In genomic region chrX:153474718-153475117, GRCh38 we compare ENCODE assay signal across 8 cellular contexts. TPM values are rescaled to one million over a fixed set of nuclear protein-coding genes. Genes with fewer than 3 reads are reported as not detected.
A peak's percentile ranks its signal among the peaks of the same experiment; 100 is the strongest.
DNase-seq lines count a peak whose midpoint lies in the region; ATAC-seq and TF ChIP-seq lines count a peak whose summit lies in the region.

No MANE protein-coding gene starts in this region.

- TF ChIP-seq POLR2A in transverse colon (IDR thresholded peaks at IDR 0.05), result no peak

- H3K27ac ChIP-seq in DND-41 (ENCODE audit: low read length) (no peak overlapping the region), coronary artery (peak overlapping the region; percentile 78 to 91), transverse colon (no peak overlapping the region)

- H3K4me3 Mint-ChIP-seq in WTC11 (no peak overlapping the region), neural crest cell (no peak overlapping the region)

- TF ChIP-seq CTCF in DND-41 (IDR thresholded peaks at IDR 0.05; ENCODE audit: borderline replicate concordance, extremely low read depth, low read length, poor library complexity, severe bottlenecking), result no peak
- no peak for TF ChIP-seq CTCF in WTC11 (IDR thresholded peaks at IDR 0.05)
- TF ChIP-seq CTCF in coronary artery (IDR thresholded peaks at IDR 0.05), result no peak
- TF ChIP-seq CTCF in neural crest cell (conservative IDR thresholded peaks at IDR 0.05), result no peak
- no peak for TF ChIP-seq CTCF in transverse colon (IDR thresholded peaks at IDR 0.05)

- H3K4me2 ChIP-seq in DND-41 (ENCODE audit: insufficient read depth, low read length), result no peak overlapping the region

- H4K20me1 ChIP-seq in DND-41 (ENCODE audit: insufficient read depth, low read length), result peaks cover 4% of the 10 kb centered on the region; the same call in 1 of the 2 replicates

- H3K4me3 ChIP-seq in DND-41 (ENCODE audit: low read depth in 1 of 2, low read length in 2 of 2) (no peak overlapping the region), coronary artery (peak overlapping the region; percentile 56), transverse colon (peak overlapping the region in 2 of 4 donors; percentile 23 to 36)

- H3K9me3 Mint-ChIP-seq in WTC11 (no peaks in the 10 kb centered on the region), neural crest cell (no peaks in the 10 kb centered on the region)

- peaks cover 6% of the 10 kb centered on the region for H3K79me2 ChIP-seq in DND-41 (ENCODE audit: insufficient read depth, low read length)

- DNase-seq in DND-41 (peak; percentile 50), WTC11 (ENCODE audit: low spot score) (peak; percentile 51), coronary artery (ENCODE audit: low spot score) (no peak), neural crest cell (ENCODE audit: low read depth, low spot score) (peak; percentile 13), transverse colon (peak; percentile 26), NCI-H510A treated with DMSO at 0.1 percent for 48 hours (lab: John Stamatoyannopoulos, UW) (no peak), 8988T (no peak)

- POLR2A ChIA-PET in WTC11 (lab: Charles Lee), result no interaction called here

- no peaks in the 10 kb centered on the region for H3K36me3 Mint-ChIP-seq in WTC11
- no peaks in the 10 kb centered on the region for H3K36me3 Mint-ChIP-seq in neural crest cell (ENCODE audit: low read depth)

- CTCF ChIA-PET in WTC11 (lab: Charles Lee), result interaction anchor here (1.4 kb wide), 1 partner anchor 20 kb away, joined by 4 read pairs; the partner anchor contains the start of gene BGN

- H2AFZ ChIP-seq in DND-41 (ENCODE audit: low read depth, low read length), result no peak overlapping the region

- no peak overlapping the region for H3K27ac Mint-ChIP-seq in WTC11
- no peak overlapping the region for H3K27ac Mint-ChIP-seq in neural crest cell (ENCODE audit: unreplicated experiment)

- TF ChIP-seq EP300 in transverse colon (IDR thresholded peaks at IDR 0.05; ENCODE audit: low read depth), result no peak

- H3K36me3 ChIP-seq in DND-41 (ENCODE audit: insufficient read depth, low read length) (no peaks in the 10 kb centered on the region; the same call in 1 of the 2 replicates), transverse colon (no peaks in the 10 kb centered on the region)

- H3K9me3 ChIP-seq in DND-41 (ENCODE audit: insufficient read depth, low read length, severe bottlenecking) (no peaks in the 10 kb centered on the region), transverse colon (no peaks in the 10 kb centered on the region)

- in situ Hi-C loops in transverse colon (cut with MboI; ENCODE audit: low pct_ligation_motif_present in 1 of 4, low pct_unique_long_range_greater_than_20kb in 1 of 4, low sequenced_read_pairs in 3 of 4), result no loop called here

- no peak for ATAC-seq in DND-41 (ENCODE audit: insufficient read depth, low read depth)
- ATAC-seq in WTC11, result no peak
- ATAC-seq in GM21367 (IDR thresholded peaks at IDR 0.05; ENCODE audit: unreplicated experiment), result no peak

- WGBS in transverse colon (ENCODE audit: low coverage in 1 of 2), 2 donors, result 58% methylated on average over 37 of the region's 59 CpGs; no CpG with 5 or more reads in 1 of the 2 donors

- H3K4me1 ChIP-seq in DND-41 (ENCODE audit: insufficient read depth, low read length) (peaks cover 6% of the 10 kb centered on the region), transverse colon (peaks cover 0 to 6% (median 2%) of the 10 kb centered on the region in 4 donors)

- H3K9ac ChIP-seq in DND-41 (ENCODE audit: low read depth, low read length), result no peak overlapping the region

- intact Hi-C loops in transverse colon (cut with DNase I; ENCODE audit: low total_unique reads), result no loop called here

- peaks cover 15% of the 10 kb centered on the region for H3K4me1 Mint-ChIP-seq in WTC11
- H3K4me1 Mint-ChIP-seq in neural crest cell, result no peaks in the 10 kb centered on the region

- H3K27me3 Mint-ChIP-seq in WTC11 (ENCODE audit: low read depth) (peaks cover 36% of the 10 kb centered on the region), neural crest cell (ENCODE audit: low read depth) (peaks cover 5% of the 10 kb centered on the region)

- H3K27me3 ChIP-seq in DND-41 (ENCODE audit: insufficient read depth, low read length, poor library complexity), result no peaks in the 10 kb centered on the region
- H3K27me3 ChIP-seq in transverse colon, result peaks cover 4% of the 10 kb centered on the region

TF ChIP-seq in WTC11, 78 proteins besides CTCF, POLR2A, EP300 and RAD21 (continues in another document):
- no peak for TF ChIP-seq KAT7 (CRISPR knock-in tag; IDR thresholded peaks at IDR 0.05; ENCODE audit: borderline replicate concordance)
- no peak for TF ChIP-seq TEAD1 (CRISPR knock-in tag; IDR thresholded peaks at IDR 0.05)
- no peak for TF ChIP-seq OVOL2 (CRISPR knock-in tag; IDR thresholded peaks at IDR 0.05; ENCODE audit: borderline replicate concordance)
- no peak for TF ChIP-seq ZNF671 (CRISPR knock-in tag; IDR thresholded peaks at IDR 0.05)
- peak; percentile 61; the same call in 1 of the 2 replicates for TF ChIP-seq MAX (CRISPR knock-in tag; IDR thresholded peaks at IDR 0.05)
- TF ChIP-seq RORB (CRISPR knock-in tag; IDR thresholded peaks at IDR 0.05), result no peak
- no peak for TF ChIP-seq CBFB (CRISPR knock-in tag; IDR thresholded peaks at IDR 0.05; ENCODE audit: low read depth)
- no peak; the same call in 1 of the 2 replicates for TF ChIP-seq MYBL2 (CRISPR knock-in tag; IDR thresholded peaks at IDR 0.05)
- TF ChIP-seq TP53 (CRISPR knock-in tag; IDR thresholded peaks at IDR 0.05), result 0 out of 2 replicates have a peak, but pooled peaks have one; percentile 28
- no peak for TF ChIP-seq TCF7 (CRISPR knock-in tag; IDR thresholded peaks at IDR 0.05; ENCODE audit: low read depth)
- no peak for TF ChIP-seq ZNF396 (CRISPR knock-in tag; IDR thresholded peaks at IDR 0.05; ENCODE audit: borderline replicate concordance)
- no peak for TF ChIP-seq IRF2 (CRISPR knock-in tag; IDR thresholded peaks at IDR 0.05; ENCODE audit: borderline replicate concordance, low read depth)
- TF ChIP-seq, protein P1, sequence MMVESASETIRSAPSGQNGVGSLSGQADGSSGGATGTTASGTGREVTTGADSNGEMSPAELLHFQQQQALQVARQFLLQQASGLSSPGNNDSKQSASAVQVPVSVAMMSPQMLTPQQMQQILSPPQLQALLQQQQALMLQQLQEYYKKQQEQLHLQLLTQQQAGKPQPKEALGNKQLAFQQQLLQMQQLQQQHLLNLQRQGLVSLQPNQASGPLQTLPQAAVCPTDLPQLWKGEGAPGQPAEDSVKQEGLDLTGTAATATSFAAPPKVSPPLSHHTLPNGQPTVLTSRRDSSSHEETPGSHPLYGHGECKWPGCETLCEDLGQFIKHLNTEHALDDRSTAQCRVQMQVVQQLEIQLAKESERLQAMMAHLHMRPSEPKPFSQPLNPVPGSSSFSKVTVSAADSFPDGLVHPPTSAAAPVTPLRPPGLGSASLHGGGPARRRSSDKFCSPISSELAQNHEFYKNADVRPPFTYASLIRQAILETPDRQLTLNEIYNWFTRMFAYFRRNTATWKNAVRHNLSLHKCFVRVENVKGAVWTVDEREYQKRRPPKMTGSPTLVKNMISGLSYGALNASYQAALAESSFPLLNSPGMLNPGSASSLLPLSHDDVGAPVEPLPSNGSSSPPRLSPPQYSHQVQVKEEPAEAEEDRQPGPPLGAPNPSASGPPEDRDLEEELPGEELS (CRISPR knock-in tag; IDR thresholded peaks at IDR 0.05), result no peak
- TF ChIP-seq SMAD3 (CRISPR knock-in tag; IDR thresholded peaks at IDR 0.05; ENCODE audit: borderline replicate concordance), result no peak
- TF ChIP-seq, protein P2, sequence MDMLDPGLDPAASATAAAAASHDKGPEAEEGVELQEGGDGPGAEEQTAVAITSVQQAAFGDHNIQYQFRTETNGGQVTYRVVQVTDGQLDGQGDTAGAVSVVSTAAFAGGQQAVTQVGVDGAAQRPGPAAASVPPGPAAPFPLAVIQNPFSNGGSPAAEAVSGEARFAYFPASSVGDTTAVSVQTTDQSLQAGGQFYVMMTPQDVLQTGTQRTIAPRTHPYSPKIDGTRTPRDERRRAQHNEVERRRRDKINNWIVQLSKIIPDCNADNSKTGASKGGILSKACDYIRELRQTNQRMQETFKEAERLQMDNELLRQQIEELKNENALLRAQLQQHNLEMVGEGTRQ (CRISPR knock-in tag; IDR thresholded peaks at IDR 0.05), result peak; percentile 37
- no peak for TF ChIP-seq ZBTB21 (CRISPR knock-in tag; IDR thresholded peaks at IDR 0.05; ENCODE audit: borderline replicate concordance)
- TF ChIP-seq, protein P3, sequence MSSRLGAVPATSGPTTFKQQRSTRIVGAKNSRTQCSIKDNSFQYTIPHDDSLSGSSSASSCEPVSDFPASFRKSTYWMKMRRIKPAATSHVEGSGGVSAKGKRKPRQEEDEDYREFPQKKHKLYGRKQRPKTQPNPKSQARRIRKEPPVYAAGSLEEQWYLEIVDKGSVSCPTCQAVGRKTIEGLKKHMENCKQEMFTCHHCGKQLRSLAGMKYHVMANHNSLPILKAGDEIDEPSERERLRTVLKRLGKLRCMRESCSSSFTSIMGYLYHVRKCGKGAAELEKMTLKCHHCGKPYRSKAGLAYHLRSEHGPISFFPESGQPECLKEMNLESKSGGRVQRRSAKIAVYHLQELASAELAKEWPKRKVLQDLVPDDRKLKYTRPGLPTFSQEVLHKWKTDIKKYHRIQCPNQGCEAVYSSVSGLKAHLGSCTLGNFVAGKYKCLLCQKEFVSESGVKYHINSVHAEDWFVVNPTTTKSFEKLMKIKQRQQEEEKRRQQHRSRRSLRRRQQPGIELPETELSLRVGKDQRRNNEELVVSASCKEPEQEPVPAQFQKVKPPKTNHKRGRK (CRISPR knock-in tag; IDR thresholded peaks at IDR 0.05; ENCODE audit: borderline replicate concordance), result no peak
- no peak for TF ChIP-seq ZNF232 (CRISPR knock-in tag; IDR thresholded peaks at IDR 0.05)

RNA-seq across cellular contexts. Expression of gene HAUS7, which starts 4.3 kb away (rescaled TPM):
- total RNA-seq in WTC11 (2021) (46.5 to 52.9 TPM (median 52.2 TPM) in 3 replicates), neural crest cell (51.8 and 58.8 TPM in 2 replicates), transverse colon (10 to 100 TPM in 3 of 4 donors, 1 to 10 TPM in 1; 7.0 to 34.8 (median 12.4) TPM)

RNA-seq across cellular contexts. Expression of gene BGN, which starts 20.1 kb away (rescaled TPM):
- 1.8 to 3.7 TPM (median 3.2 TPM) in 3 replicates for total RNA-seq in WTC11 (2021)
- 80.6 and 85.2 TPM in 2 replicates for total RNA-seq in neural crest cell
- total RNA-seq in transverse colon, result 10 to 100 TPM in 2 of 4 donors, 1 to 10 TPM in 2; 3.8 to 67.1 (median 10.5) TPM

RNA-seq across cellular contexts. Expression of gene TREX2, which starts 28.9 kb away (rescaled TPM):
- 0.78 to 1.5 TPM (median 1.0 TPM) in 3 replicates for total RNA-seq in WTC11 (2021)
- total RNA-seq in neural crest cell, result 0.77 and 1.6 TPM in 2 replicates
- total RNA-seq in transverse colon, result 1 to 10 TPM in 2 of 4 donors, under 1 TPM in 1, not detected in 1; 0.55 to 2.0 (median 1.4) TPM

RNA-seq across cellular contexts. Expression of gene ATP2B3, which starts 42.7 kb away (rescaled TPM):
- 0.28 to 0.32 TPM (median 0.30 TPM) in 3 replicates for total RNA-seq in WTC11 (2021)
- 0.05 and 0.11 TPM in 2 replicates for total RNA-seq in neural crest cell
- not detected for total RNA-seq in transverse colon

Comparison
In these comparisons a context has a peak if more than half of its experiments do, and no peak if none do; other contexts are left out.
1. DNase-seq: peak in DND-41 (single experiment), WTC11 (single experiment), neural crest cell (single experiment) and transverse colon (single experiment); none in coronary artery (single experiment), NCI-H510A treated with DMSO at 0.1 percent for 48 hours (single experiment) and 8988T (single experiment).
2. H3K27ac ChIP-seq: peak in coronary artery (2 of 2); none in DND-41 (single experiment) and transverse colon (0 of 4).